In genomic region chr7:113752689-113753088, GRCh38 we compare ENCODE assay signal across 36 cellular contexts.
"Had no signal": no experiment of that assay in that cellular context is flagged by ENCODE, and none has a peak within 500 bp of the region (broad histone marks: within the 10 kb centered on the region; RNA-seq: fewer than 3 reads in every experiment).

No MANE protein-coding gene starts in this region.

- H3K4me3 ChIP-seq: MG63 had no signal

- H3K27me3 ChIP-seq: MG63 had no signal

- H3K9me3 ChIP-seq: MG63 had no signal

- DNase-seq: Karpas-422, Kasumi-1, MG63, MM.1S, MV-4-11, NCI-H1048, NCI-H1092, NCI-H1092 treated with DMSO at 0.1 percent for 48 hours, NCI-H1105, NCI-H1105 treated with DMSO at 0.1 percent for 48 hours, NCI-H1417, NCI-H1417 treated with DMSO at 0.1 percent for 48 hours, NCI-H1436, NCI-H1436 treated with DMSO at 0.1 percent for 48 hours, NCI-H146, NCI-H1694, NCI-H1694 treated with DMSO at 0.1 percent for 48 hours, NCI-H187, NCI-H187 treated with DMSO at 0.1 percent for 48 hours, NCI-H1930, NCI-H2029, NCI-H2029 treated with DMSO at 0.1 percent for 48 hours, NCI-H2081, NCI-H2081 treated with DMSO at 0.1 percent for 48 hours, NCI-H2107, NCI-H2171, NCI-H2171 treated with DMSO at 0.1 percent for 48 hours, NCI-H2227 treated with DMSO at 0.1 percent for 48 hours, NCI-H226, NCI-H345, NCI-H446, NCI-H446 treated with DMSO at 0.1 percent for 48 hours, NCI-H510A, NCI-H510A treated with DMSO at 0.1 percent for 48 hours, NCI-H524, NCI-H524 treated with DMSO at 0.1 percent for 48 hours had no signal

- H3K36me3 ChIP-seq: MG63 had no signal
